Comparison of ENCODE assay signal across 1 cellular context in the genomic region with DNA sequence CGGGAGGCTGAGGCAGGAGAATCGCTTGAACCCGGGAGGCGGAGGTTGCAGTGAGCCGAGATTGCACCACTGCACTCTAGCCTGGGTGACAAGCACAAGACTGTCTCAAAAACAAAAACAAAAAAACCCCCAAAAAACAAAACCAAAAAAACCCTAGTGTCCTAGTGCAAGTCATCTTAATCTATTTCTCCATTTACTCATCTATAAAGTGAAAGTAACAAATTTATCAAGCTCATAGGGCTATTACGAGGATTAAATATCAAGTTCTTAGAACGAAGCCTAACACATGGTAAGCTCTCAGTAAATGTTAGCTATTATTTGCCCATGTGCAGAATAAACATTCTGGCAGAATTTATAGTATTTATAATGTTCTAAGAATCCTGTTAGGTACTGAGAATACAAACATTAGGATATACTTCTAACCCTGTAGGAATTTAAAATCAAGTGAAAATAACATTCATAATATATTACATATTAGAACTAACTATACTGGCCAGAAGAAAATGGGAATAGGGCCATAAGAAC.
TF ChIP-seq lines count a peak whose summit lies in the region.

No MANE protein-coding gene starts in this region.

TF ChIP-seq in HepG2, 621 proteins besides CTCF, POLR2A, EP300 and RAD21:
- TF ChIP-seq, protein P1, sequence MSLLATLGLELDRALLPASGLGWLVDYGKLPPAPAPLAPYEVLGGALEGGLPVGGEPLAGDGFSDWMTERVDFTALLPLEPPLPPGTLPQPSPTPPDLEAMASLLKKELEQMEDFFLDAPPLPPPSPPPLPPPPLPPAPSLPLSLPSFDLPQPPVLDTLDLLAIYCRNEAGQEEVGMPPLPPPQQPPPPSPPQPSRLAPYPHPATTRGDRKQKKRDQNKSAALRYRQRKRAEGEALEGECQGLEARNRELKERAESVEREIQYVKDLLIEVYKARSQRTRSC (CRISPR knock-in tag; IDR thresholded peaks at IDR 0.05; ENCODE audit: low read depth), result no peak
- no peak for TF ChIP-seq SALL2 (CRISPR knock-in tag; IDR thresholded peaks at IDR 0.05)
- no peak for TF ChIP-seq ZNF776 (CRISPR knock-in tag; IDR thresholded peaks at IDR 0.05)
- TF ChIP-seq, protein P2, sequence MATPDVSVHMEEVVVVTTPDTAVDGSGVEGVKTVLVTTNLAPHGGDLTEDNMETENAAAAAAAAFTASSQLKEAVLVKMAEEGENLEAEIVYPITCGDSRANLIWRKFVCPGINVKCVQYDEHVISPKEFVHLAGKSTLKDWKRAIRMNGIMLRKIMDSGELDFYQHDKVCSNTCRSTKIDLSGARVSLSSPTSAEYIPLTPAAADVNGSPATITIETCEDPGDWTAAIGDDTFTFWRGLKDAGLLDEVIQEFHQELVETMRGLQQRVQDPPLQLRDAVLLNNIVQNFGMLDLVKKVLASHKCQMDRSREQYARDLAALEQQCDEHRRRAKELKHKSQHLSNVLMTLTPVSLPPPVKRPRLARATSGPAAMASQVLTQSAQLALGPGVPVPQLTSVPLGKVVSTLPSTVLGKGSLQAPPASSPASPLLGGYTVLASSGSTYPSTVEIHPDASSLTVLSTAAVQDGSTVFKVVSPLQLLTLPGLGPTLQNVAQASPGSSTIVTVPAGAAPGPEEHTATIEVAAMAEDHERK (CRISPR knock-in tag; IDR thresholded peaks at IDR 0.05; ENCODE audit: low read depth), result no peak
- TF ChIP-seq TP53 (CRISPR knock-in tag; conservative IDR thresholded peaks at IDR 0.05), result no peak
- TF ChIP-seq NFYC (CRISPR knock-in tag; IDR thresholded peaks at IDR 0.05), result no peak
- TF ChIP-seq SIX4 (CRISPR knock-in tag; IDR thresholded peaks at IDR 0.05), result no peak
- no peak for TF ChIP-seq ZNF33A (CRISPR knock-in tag; IDR thresholded peaks at IDR 0.05; ENCODE audit: borderline replicate concordance)
- no peak for TF ChIP-seq RFX5 (IDR thresholded peaks at IDR 0.05; ENCODE audit: low read depth, low read length)
- no peak for TF ChIP-seq TBP (CRISPR knock-in tag; IDR thresholded peaks at IDR 0.05)
- TF ChIP-seq, protein P3, sequence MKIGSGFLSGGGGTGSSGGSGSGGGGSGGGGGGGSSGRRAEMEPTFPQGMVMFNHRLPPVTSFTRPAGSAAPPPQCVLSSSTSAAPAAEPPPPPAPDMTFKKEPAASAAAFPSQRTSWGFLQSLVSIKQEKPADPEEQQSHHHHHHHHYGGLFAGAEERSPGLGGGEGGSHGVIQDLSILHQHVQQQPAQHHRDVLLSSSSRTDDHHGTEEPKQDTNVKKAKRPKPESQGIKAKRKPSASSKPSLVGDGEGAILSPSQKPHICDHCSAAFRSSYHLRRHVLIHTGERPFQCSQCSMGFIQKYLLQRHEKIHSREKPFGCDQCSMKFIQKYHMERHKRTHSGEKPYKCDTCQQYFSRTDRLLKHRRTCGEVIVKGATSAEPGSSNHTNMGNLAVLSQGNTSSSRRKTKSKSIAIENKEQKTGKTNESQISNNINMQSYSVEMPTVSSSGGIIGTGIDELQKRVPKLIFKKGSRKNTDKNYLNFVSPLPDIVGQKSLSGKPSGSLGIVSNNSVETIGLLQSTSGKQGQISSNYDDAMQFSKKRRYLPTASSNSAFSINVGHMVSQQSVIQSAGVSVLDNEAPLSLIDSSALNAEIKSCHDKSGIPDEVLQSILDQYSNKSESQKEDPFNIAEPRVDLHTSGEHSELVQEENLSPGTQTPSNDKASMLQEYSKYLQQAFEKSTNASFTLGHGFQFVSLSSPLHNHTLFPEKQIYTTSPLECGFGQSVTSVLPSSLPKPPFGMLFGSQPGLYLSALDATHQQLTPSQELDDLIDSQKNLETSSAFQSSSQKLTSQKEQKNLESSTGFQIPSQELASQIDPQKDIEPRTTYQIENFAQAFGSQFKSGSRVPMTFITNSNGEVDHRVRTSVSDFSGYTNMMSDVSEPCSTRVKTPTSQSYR (CRISPR knock-in tag; IDR thresholded peaks at IDR 0.05; ENCODE audit: borderline replicate concordance), result no peak
- TF ChIP-seq SSRP1 (CRISPR knock-in tag; IDR thresholded peaks at IDR 0.05), result no peak
- no peak for TF ChIP-seq CCDC6 (CRISPR knock-in tag; IDR thresholded peaks at IDR 0.05)
- no peak for TF ChIP-seq SP5 (CRISPR knock-in tag; IDR thresholded peaks at IDR 0.05; ENCODE audit: borderline replicate concordance, low read depth)
- TF ChIP-seq ZNF263 (CRISPR knock-in tag; IDR thresholded peaks at IDR 0.05), result no peak
- TF ChIP-seq GFI1 (CRISPR knock-in tag; IDR thresholded peaks at IDR 0.05; ENCODE audit: borderline replicate concordance), result no peak
- TF ChIP-seq, protein P4, sequence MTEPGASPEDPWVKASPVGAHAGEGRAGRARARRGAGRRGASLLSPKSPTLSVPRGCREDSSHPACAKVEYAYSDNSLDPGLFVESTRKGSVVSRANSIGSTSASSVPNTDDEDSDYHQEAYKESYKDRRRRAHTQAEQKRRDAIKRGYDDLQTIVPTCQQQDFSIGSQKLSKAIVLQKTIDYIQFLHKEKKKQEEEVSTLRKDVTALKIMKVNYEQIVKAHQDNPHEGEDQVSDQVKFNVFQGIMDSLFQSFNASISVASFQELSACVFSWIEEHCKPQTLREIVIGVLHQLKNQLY (CRISPR knock-in tag; IDR thresholded peaks at IDR 0.05), result no peak
- TF ChIP-seq, protein P5, sequence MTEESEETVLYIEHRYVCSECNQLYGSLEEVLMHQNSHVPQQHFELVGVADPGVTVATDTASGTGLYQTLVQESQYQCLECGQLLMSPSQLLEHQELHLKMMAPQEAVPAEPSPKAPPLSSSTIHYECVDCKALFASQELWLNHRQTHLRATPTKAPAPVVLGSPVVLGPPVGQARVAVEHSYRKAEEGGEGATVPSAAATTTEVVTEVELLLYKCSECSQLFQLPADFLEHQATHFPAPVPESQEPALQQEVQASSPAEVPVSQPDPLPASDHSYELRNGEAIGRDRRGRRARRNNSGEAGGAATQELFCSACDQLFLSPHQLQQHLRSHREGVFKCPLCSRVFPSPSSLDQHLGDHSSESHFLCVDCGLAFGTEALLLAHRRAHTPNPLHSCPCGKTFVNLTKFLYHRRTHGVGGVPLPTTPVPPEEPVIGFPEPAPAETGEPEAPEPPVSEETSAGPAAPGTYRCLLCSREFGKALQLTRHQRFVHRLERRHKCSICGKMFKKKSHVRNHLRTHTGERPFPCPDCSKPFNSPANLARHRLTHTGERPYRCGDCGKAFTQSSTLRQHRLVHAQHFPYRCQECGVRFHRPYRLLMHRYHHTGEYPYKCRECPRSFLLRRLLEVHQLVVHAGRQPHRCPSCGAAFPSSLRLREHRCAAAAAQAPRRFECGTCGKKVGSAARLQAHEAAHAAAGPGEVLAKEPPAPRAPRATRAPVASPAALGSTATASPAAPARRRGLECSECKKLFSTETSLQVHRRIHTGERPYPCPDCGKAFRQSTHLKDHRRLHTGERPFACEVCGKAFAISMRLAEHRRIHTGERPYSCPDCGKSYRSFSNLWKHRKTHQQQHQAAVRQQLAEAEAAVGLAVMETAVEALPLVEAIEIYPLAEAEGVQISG (CRISPR knock-in tag; IDR thresholded peaks at IDR 0.05), result no peak
